ENCODE assay signal across 1 cellular context in the genomic region with DNA sequence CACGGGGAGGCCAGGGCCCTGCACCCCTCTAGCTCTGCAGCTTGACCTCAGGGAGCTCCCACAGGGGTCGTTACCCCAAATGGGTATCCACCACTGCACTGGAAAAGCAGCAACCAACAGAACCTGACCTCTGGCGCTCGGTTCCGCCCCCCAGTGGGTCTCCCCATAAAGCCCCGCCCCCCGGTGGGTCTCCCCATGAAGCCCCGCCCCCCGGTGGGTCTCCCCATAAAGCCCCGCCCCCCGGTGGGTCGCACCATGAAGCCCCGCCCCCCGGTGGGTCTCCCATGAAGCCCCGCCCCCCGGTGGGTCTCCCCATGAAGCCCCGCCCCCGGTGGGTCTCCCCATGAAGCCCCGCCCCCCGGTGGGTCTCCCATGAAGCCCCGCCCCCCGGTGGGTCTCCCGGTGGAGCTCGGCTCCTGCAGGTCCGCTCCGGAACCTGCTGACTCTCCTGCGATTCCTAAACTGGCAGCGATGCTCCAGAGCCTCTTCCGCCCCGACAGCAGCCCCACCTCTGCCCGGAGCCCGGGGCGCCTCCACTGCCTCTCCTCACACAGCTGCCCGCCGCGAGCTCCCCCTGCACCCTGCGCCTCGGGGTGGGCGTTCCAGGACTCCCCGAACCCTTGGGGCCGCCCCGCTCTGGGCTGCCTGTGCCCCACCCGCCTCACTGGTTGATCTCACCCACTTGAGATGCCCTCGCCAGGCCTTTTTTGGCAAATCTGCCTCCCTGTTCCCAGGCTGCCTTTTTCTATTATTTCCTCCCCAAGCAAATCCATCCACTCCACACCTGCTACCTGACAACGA.
TF ChIP-seq lines count a peak whose summit lies in the region.

No MANE protein-coding gene starts in this region.

TF ChIP-seq in IMR-90, 13 proteins besides CTCF, POLR2A, EP300 and RAD21:
- TF ChIP-seq, protein P1, sequence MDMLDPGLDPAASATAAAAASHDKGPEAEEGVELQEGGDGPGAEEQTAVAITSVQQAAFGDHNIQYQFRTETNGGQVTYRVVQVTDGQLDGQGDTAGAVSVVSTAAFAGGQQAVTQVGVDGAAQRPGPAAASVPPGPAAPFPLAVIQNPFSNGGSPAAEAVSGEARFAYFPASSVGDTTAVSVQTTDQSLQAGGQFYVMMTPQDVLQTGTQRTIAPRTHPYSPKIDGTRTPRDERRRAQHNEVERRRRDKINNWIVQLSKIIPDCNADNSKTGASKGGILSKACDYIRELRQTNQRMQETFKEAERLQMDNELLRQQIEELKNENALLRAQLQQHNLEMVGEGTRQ (IDR thresholded peaks at IDR 0.05; ENCODE audit: low read depth, low read length), result no peak
- no peak for TF ChIP-seq MAZ (IDR thresholded peaks at IDR 0.05; ENCODE audit: borderline replicate concordance, low read depth, low read length)
- no peak for TF ChIP-seq CHD1 (IDR thresholded peaks at IDR 0.05; ENCODE audit: low read depth, low read length)
- no peak for TF ChIP-seq CEBPB (IDR thresholded peaks at IDR 0.05; ENCODE audit: low read depth, low read length)
- no peak for TF ChIP-seq MXI1 (IDR thresholded peaks at IDR 0.05; ENCODE audit: borderline replicate concordance, low read depth, low read length)
- no peak for TF ChIP-seq NFE2L2 (IDR thresholded peaks at IDR 0.05; ENCODE audit: low read depth, low read length)
TF ChIP-seq in IMR-90: peak in this region for 0.
